26 cellular contexts compared by ENCODE assay signal in the genomic region with DNA sequence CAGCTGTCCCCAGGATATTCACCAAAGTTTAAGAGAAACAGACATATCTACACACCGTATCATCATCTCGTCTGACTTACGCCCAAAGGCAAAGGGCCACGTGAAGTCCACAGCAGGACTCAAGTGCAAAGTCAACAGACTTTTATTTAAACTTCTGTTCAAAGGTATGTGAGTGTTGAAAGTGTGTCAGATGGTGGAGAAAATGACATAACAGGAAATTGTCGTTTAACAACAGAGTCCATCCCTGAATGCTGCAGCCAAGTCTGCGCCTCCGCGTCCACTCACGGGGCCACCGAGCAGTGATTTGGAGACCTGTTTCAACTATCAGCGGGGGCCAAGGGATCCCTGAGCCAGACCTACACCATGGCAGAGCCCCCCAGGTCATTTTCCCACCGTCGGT.
DNase-seq lines count a peak whose midpoint lies in the region; ATAC-seq, FAIRE-seq and TF ChIP-seq lines count a peak whose summit lies in the region.
"Had no signal": no experiment of that assay in that cellular context is flagged by ENCODE, and none has a peak within 500 bp of the region (broad histone marks: within the 10 kb centered on the region; RNA-seq: fewer than 3 reads in every experiment).

No MANE protein-coding gene starts in this region.

- CTCF ChIA-PET in MCF 10A (lab: Yijun Ruan, JAX) (interaction anchor here (0.6 to 5.0 kb wide), 8 partner anchors 9 to 432 kb away, joined by 3 to 45 read pairs (median 6); partner anchors contain the start of gene LSG1), HepG2 (lab: Yijun Ruan, JAX; ENCODE audit: low intra/inter-chr PET ratio, low total read pairs) (interaction anchor here (1.1 to 2.5 kb wide), 5 partner anchors 70 to 434 kb away, joined by 3 to 15 read pairs (median 3); no protein-coding TSS in a partner anchor)

- no peaks in the 10 kb centered on the region for H3K79me2 ChIP-seq in HepG2 (ENCODE audit: insufficient read depth, low read length)

- H3K4me3 ChIP-seq in HepG2 (replicated peaks in 1 of 3; ENCODE audit: insufficient read depth in 1 of 3, low read depth in 2 of 3, low read length in 3 of 3) = peak overlapping the region in 1 of 3 experiments; percentile 35; a peak in 2 of 6 replicates
- no peak overlapping the region for H3K4me3 ChIP-seq in spleen
- H3K4me3 ChIP-seq: adrenal gland, uterus had no signal

- H3K27me3 Mint-ChIP-seq in MCF 10A (ENCODE audit: insufficient read depth, unreplicated experiment) (no peaks in the 10 kb centered on the region), T-helper 17 cell (no peaks in the 10 kb centered on the region), HFFc6 (ENCODE audit: insufficient read depth) (no peaks in the 10 kb centered on the region)
- H3K27me3 Mint-ChIP-seq: activated B cell treated with CpG ODN at 0.5 μM for 24 hours had no signal

- H3K9me3 Mint-ChIP-seq in MCF 10A (ENCODE audit: unreplicated experiment) = no peaks in the 10 kb centered on the region
- H3K9me3 Mint-ChIP-seq in HFFc6 = peaks cover 4% of the 10 kb centered on the region
- H3K9me3 Mint-ChIP-seq: activated B cell treated with CpG ODN at 0.5 μM for 24 hours, neural crest cell had no signal

- no TSS peak for BruUV-seq in MCF 10A (replicated peaks; lab: Mats Ljungman, UMichigan)
- no TSS peak for BruUV-seq in HepG2 (replicated peaks; lab: Mats Ljungman, UMichigan)

- no peak overlapping the region for H3K4me3 Mint-ChIP-seq in MCF 10A (ENCODE audit: unreplicated experiment)
- no peak overlapping the region for H3K4me3 Mint-ChIP-seq in T-helper 17 cell
- H3K4me3 Mint-ChIP-seq in HFFc6 = no peak overlapping the region
- H3K4me3 Mint-ChIP-seq: neural crest cell had no signal

- TF ChIP-seq POLR2A in HepG2 (IDR thresholded peaks at IDR 0.05; ENCODE audit: insufficient read depth in 1 of 2, low read depth in 2 of 2, low read length in 2 of 2) = no peak
- no peak for TF ChIP-seq POLR2A in spleen (IDR thresholded peaks at IDR 0.05)

- ATAC-seq in T-helper 17 cell (no peak), HepG2 (peak; percentile 83)
- ATAC-seq: foreskin keratinocyte had no signal

- intact Hi-C loops in MCF 10A (cut with micrococcal nuclease) (loop anchor here (10.0 kb wide), 1 partner anchor 101 kb away; no protein-coding TSS in a partner anchor), HepG2 (cut with micrococcal nuclease; ENCODE audit: unreplicated experiment) (loop anchor here (1.0 to 10.0 kb wide), 2 partner anchors 71 to 103 kb away; no protein-coding TSS in a partner anchor), spleen (cut with DNase I; ENCODE audit: low total_unique reads) (loop anchor here (5.0 to 10.0 kb wide), 2 partner anchors 101 to 423 kb away; no protein-coding TSS in a partner anchor)

- no peak for TF ChIP-seq RAD21 in HepG2 (CRISPR knock-in tag; IDR thresholded peaks at IDR 0.05)

- peak; percentile 96 for FAIRE-seq in HepG2 (lab: Jason Lieb, UNC)
- FAIRE-seq in frontal cortex (lab: Jason Lieb, UNC) = no peak
- FAIRE-seq: GM18507 had no signal

- TF ChIP-seq CTCF in MCF 10A (IDR thresholded peaks at IDR 0.05; ENCODE audit: unreplicated experiment) (no peak), HepG2 (CRISPR knock-in tag; IDR thresholded peaks at IDR 0.05) (0 out of 2 replicates have a peak, but pooled peaks have one; percentile 25), spleen (IDR thresholded peaks at IDR 0.05 in 8 of 11, conservative IDR thresholded peaks at IDR 0.05 in 3 of 11) (no peak), HFFc6 (IDR thresholded peaks at IDR 0.05) (no peak)

- peak; percentile 30 to 89; a peak in 2 of 4 replicates for TF ChIP-seq EP300 in HepG2 (IDR thresholded peaks at IDR 0.05; ENCODE audit: low read depth in 2 of 2, low read length in 2 of 2)
- TF ChIP-seq EP300 in HepG2 (CRISPR knock-in tag; IDR thresholded peaks at IDR 0.05; ENCODE audit: borderline replicate concordance) = peak; percentile 75

- H3K27ac Mint-ChIP-seq in MCF 10A (ENCODE audit: low read depth, unreplicated experiment) = no peak overlapping the region
- peak overlapping the region; percentile 34 for H3K27ac Mint-ChIP-seq in T-helper 17 cell
- H3K27ac Mint-ChIP-seq in HFFc6 = no peak overlapping the region; the same call in none of the 2 replicates
- H3K27ac Mint-ChIP-seq: activated B cell treated with CpG ODN at 0.5 μM for 24 hours had no signal

- H3K4me1 Mint-ChIP-seq in MCF 10A (ENCODE audit: insufficient read depth, unreplicated experiment) = peaks cover 26% of the 10 kb centered on the region
- H3K4me1 Mint-ChIP-seq in T-helper 17 cell = peaks cover 11% of the 10 kb centered on the region
- peaks cover 60% of the 10 kb centered on the region for H3K4me1 Mint-ChIP-seq in HFFc6 (ENCODE audit: low read depth)

- peaks cover 39% of the 10 kb centered on the region for H3K4me1 ChIP-seq in HepG2 (ENCODE audit: insufficient read depth, low read length)
- H3K4me1 ChIP-seq in spleen = peaks cover 8 to 70% (median 38%) of the 10 kb centered on the region in 6 donors
- H3K4me1 ChIP-seq: breast epithelium had no signal

- WGBS in HepG2 (ENCODE audit: low lambda C conversion rate) = 6% methylated on average over 11 of the region's 13 CpGs
- WGBS in spleen, 5 donors = 64 to 89% (median 80%) methylated on average over 13 of the region's 13 CpGs

- H3K36me3 Mint-ChIP-seq in MCF 10A (ENCODE audit: insufficient read depth, unreplicated experiment) = peaks cover 7% of the 10 kb centered on the region
- H3K36me3 Mint-ChIP-seq in T-helper 17 cell (ENCODE audit: low read depth) = no peaks in the 10 kb centered on the region
- peaks cover 10% of the 10 kb centered on the region for H3K36me3 Mint-ChIP-seq in HFFc6 (ENCODE audit: low read depth)

- H2AFZ ChIP-seq in HepG2 (ENCODE audit: low read length) = no peak overlapping the region

- peak overlapping the region; percentile 52 for H3K4me2 ChIP-seq in HepG2 (ENCODE audit: low read depth, low read length)

- peaks cover 2 to 4% of the 10 kb centered on the region in 2 experiments; a peak in 3 of 5 replicates for H3K36me3 ChIP-seq in HepG2 (replicated peaks in 1 of 2; ENCODE audit: control insufficient read depth in 1 of 2, insufficient read depth in 2 of 2, low read length in 2 of 2)
- H3K36me3 ChIP-seq in spleen = no peaks in the 10 kb centered on the region
- H3K36me3 ChIP-seq: adrenal gland, BE2C, breast epithelium, uterus had no signal

- H3K27me3 ChIP-seq in HepG2 (ENCODE audit: control insufficient read depth in 1 of 2, insufficient read depth in 2 of 2, low read length in 2 of 2) (no peaks in the 10 kb centered on the region), spleen (replicated peaks in 1 of 7) (no peaks in the 10 kb centered on the region)
- H3K27me3 ChIP-seq: adrenal gland, BE2C, breast epithelium, dorsolateral prefrontal cortex, foreskin keratinocyte, uterus had no signal

- 0 out of 2 replicates have a peak overlapping the region, but pooled peaks have one; percentile 2 for H3K9ac ChIP-seq in HepG2 (ENCODE audit: insufficient read depth, low read depth, low read length)

- H3K27ac ChIP-seq in HepG2 (ENCODE audit: extremely low read length, insufficient read depth, low read length) = no peak overlapping the region
- peak overlapping the region in 1 of 8 donors; percentile 4 for H3K27ac ChIP-seq in spleen
- H3K27ac ChIP-seq: adrenal gland, breast epithelium, foreskin keratinocyte, SK-N-MC had no signal

- DNase-seq in T47D (ENCODE audit: low read depth in 1 of 2, low spot score in 1 of 2) (peak; percentile 60 to 88), MCF 10A (ENCODE audit: unreplicated experiment) (no peak), T-helper 17 cell (no peak), HepG2 (ENCODE audit: low spot score) (peak; percentile 90), spleen (peak; percentile 73), HFFc6 (no peak), hypothalamus (lab: John Stamatoyannopoulos, UW) (no peak), frontal cortex (ENCODE audit: low spot score in 2 of 2) (no peak)
- DNase-seq: activated B cell treated with CpG ODN at 0.5 μM for 24 hours; activated CD4-positive, alpha-beta T cell treated with anti-CD3 and anti-CD28 coated beads, Interleukin-2, amount 50 U/mL, for 48 hours; activated effector memory CD4-positive, alpha-beta T cell treated with anti-CD3 and anti-CD28 coated beads, Interleukin-2, amount 50 U/mL, for 16 hours; adrenal gland; BE2C; Calu3; foreskin keratinocyte; islet precursor cell; NCI-H1436 treated with DMSO at 0.1 percent for 48 hours; NCI-H2227 treated with DMSO at 0.1 percent for 48 hours; stimulated activated CD4-positive, alpha-beta T cell treated with anti-CD3 and anti-CD28 coated beads, Interleukin-12 subunit alpha, Interleukin-12 subunit beta, amount 100 ng/mL, for 4 hours; stimulated activated CD8-positive, alpha-beta memory T cell treated with anti-CD3 and anti-CD28 coated beads, Interleukin-4, amount 100 ng/mL, for 48 hours; uterus had no signal

- H3K9me3 ChIP-seq in T-helper 17 cell (ENCODE audit: control insufficient read depth, low read length, poor library complexity, severe bottlenecking) = no peaks in the 10 kb centered on the region
- no peaks in the 10 kb centered on the region for H3K9me3 ChIP-seq in HepG2 (ENCODE audit: low read length)
- no peaks in the 10 kb centered on the region for H3K9me3 ChIP-seq in spleen
- H3K9me3 ChIP-seq: adrenal gland, BE2C, breast epithelium, uterus had no signal

- in situ Hi-C loops in T47D (cut with HindIII; ENCODE audit: low pct_unique_long_range_greater_than_20kb, low sequenced_read_pairs) = no loop called here
- in situ Hi-C loops in HepG2 (cut with HindIII; ENCODE audit: extremely low pct_ligation_motif_present, low pct_unique_long_range_greater_than_20kb) = loop anchor here (5.0 kb wide), 3 partner anchors 73 to 418 kb away; partner anchors contain the start of gene FAM43A

- H4K20me1 ChIP-seq in HepG2 (ENCODE audit: insufficient read depth, low read length) = no peaks in the 10 kb centered on the region

- POLR2A ChIA-PET in MCF 10A (lab: Yijun Ruan, JAX) (interaction anchor here (1.5 kb wide), 1 partner anchor 423 kb away, joined by 5 read pairs; no protein-coding TSS in a partner anchor), HepG2 (lab: Yijun Ruan, JAX) (no interaction called here)

TF ChIP-seq in HepG2, 621 proteins besides CTCF, POLR2A, EP300 and RAD21 (continues in another document):
- TF ChIP-seq IRF2 (CRISPR knock-in tag; IDR thresholded peaks at IDR 0.05) = peak; percentile 85
- TF ChIP-seq ZNF547 (CRISPR knock-in tag; IDR thresholded peaks at IDR 0.05) = peak; percentile 43; the same call in 1 of the 2 replicates
- TF ChIP-seq, protein P1, sequence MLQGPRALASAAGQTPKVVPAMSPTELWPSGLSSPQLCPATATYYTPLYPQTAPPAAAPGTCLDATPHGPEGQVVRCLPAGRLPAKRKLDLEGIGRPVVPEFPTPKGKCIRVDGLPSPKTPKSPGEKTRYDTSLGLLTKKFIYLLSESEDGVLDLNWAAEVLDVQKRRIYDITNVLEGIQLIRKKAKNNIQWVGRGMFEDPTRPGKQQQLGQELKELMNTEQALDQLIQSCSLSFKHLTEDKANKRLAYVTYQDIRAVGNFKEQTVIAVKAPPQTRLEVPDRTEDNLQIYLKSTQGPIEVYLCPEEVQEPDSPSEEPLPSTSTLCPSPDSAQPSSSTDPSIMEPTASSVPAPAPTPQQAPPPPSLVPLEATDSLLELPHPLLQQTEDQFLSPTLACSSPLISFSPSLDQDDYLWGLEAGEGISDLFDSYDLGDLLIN (CRISPR knock-in tag; IDR thresholded peaks at IDR 0.05; ENCODE audit: borderline replicate concordance) = no peak
- 0 out of 2 replicates have a peak, but pooled peaks have one; percentile 46 for TF ChIP-seq HOXD1 (CRISPR knock-in tag; IDR thresholded peaks at IDR 0.05)

Comparison
In these comparisons a context has a peak if more than half of its experiments do, and no peak if none do; other contexts are left out.
1. DNase-seq: peak in T47D (2 of 2), HepG2 (single experiment) and spleen (single experiment); none in MCF 10A (single experiment), T-helper 17 cell (0 of 3), HFFc6 (single experiment), hypothalamus (0 of 51) and frontal cortex (0 of 2).